ENCODE assay signal across 1 cellular context in genomic region chr1:230753586-230754251, GRCh38.
TF ChIP-seq lines count a peak whose summit lies in the region.

No MANE protein-coding gene starts in this region.

TF ChIP-seq in K562, 482 proteins besides CTCF, POLR2A, EP300 and RAD21 (continued from another document):
- no peak for TF ChIP-seq ZBTB11 (CRISPR knock-in tag; IDR thresholded peaks at IDR 0.05)
- TF ChIP-seq TAF7 (tag; IDR thresholded peaks at IDR 0.05) = no peak
- TF ChIP-seq LEF1 (IDR thresholded peaks at IDR 0.05) = no peak
- TF ChIP-seq CBFA2T2 (conservative IDR thresholded peaks at IDR 0.05) = no peak
- no peak for TF ChIP-seq BDP1 (IDR thresholded peaks at IDR 0.05; ENCODE audit: insufficient read depth, insufficient read length)
- TF ChIP-seq ZNF146 (CRISPR knock-in tag; IDR thresholded peaks at IDR 0.05; ENCODE audit: unreplicated experiment) = no peak
- no peak for TF ChIP-seq HMGN3 (IDR thresholded peaks at IDR 0.05; ENCODE audit: borderline replicate concordance, extremely low read depth, insufficient read length, low read depth, low read length)
- TF ChIP-seq CBFB (CRISPR knock-in tag; IDR thresholded peaks at IDR 0.05) = no peak
- no peak for TF ChIP-seq XRCC4 (IDR thresholded peaks at IDR 0.05; ENCODE audit: extremely low read depth, insufficient read depth, insufficient read length)
- no peak for TF ChIP-seq ZNF586 (CRISPR knock-in tag; conservative IDR thresholded peaks at IDR 0.05)
